ENCODE assay signal across 15 cellular contexts in genomic region chr12:53991077-53991460, GRCh38. TPM values are rescaled to one million over a fixed set of nuclear protein-coding genes. Genes with fewer than 3 reads are reported as not detected.
DNase-seq lines count a peak whose midpoint lies in the region; ATAC-seq, FAIRE-seq and TF ChIP-seq lines count a peak whose summit lies in the region.
"Had no signal": no experiment of that assay in that cellular context is flagged by ENCODE, and none has a peak within 500 bp of the region (broad histone marks: within the 10 kb centered on the region; RNA-seq: fewer than 3 reads in every experiment).

No MANE protein-coding gene starts in this region.

- H3K56ac ChIP-seq in IMR-90 (ENCODE audit: extremely low read depth, insufficient read depth, low read length) = no peak overlapping the region

- CTCF ChIA-PET in AG04449 (lab: Yijun Ruan, JAX) (interaction anchor here (0.6 to 6.4 kb wide), 26 partner anchors 8 to 388 kb away, joined by 3 to 88 read pairs (median 6); partner anchors contain the start of genes HOXC5, HOXC8 and HOXC9), IMR-90 (lab: Yijun Ruan, JAX) (interaction anchor here (2.3 kb wide), 1 partner anchor 210 kb away, joined by 8 read pairs; no protein-coding TSS in a partner anchor), HepG2 (lab: Yijun Ruan, JAX; ENCODE audit: low intra/inter-chr PET ratio, low total read pairs) (no interaction called here)

- no peak overlapping the region for H2AK5ac ChIP-seq in IMR-90 (ENCODE audit: low read depth, low read length)

- H3K27me3 ChIP-seq in IMR-90 (ENCODE audit: control insufficient read depth, insufficient read depth, low read length) (peaks cover 98% of the 10 kb centered on the region), HepG2 (ENCODE audit: control insufficient read depth in 1 of 2, insufficient read depth in 2 of 2, low read length in 2 of 2) (peaks cover 10 to 39% of the 10 kb centered on the region in 2 experiments)

- TF ChIP-seq CTCF in AG04449 (IDR thresholded peaks at IDR 0.05; ENCODE audit: insufficient read depth, low read length, missing control alignments) (no peak), IMR-90 (conservative IDR thresholded peaks at IDR 0.05; ENCODE audit: low read depth, low read length) (no peak), brain (conservative IDR thresholded peaks at IDR 0.05) (no peak), nephron progenitor cell (IDR thresholded peaks at IDR 0.05) (no peak), HepG2 (CRISPR knock-in tag; IDR thresholded peaks at IDR 0.05) (no peak)

- no peak overlapping the region for H3K14ac ChIP-seq in IMR-90 (replicated peaks; ENCODE audit: low read depth, low read length)

- H2AFZ ChIP-seq in IMR-90 (replicated peaks; ENCODE audit: low read length, poor library complexity) (peak overlapping the region; percentile 37), HepG2 (ENCODE audit: low read length) (no peak overlapping the region)

- intact Hi-C loops in IMR-90 (cut with micrococcal nuclease) = no loop called here
- intact Hi-C loops in HepG2 (cut with micrococcal nuclease; ENCODE audit: unreplicated experiment) = no loop called here

- peaks cover 15% of the 10 kb centered on the region for H3K9me3 ChIP-seq in IMR-90 (ENCODE audit: control insufficient read depth, insufficient read depth, low read length)
- no peaks in the 10 kb centered on the region for H3K9me3 ChIP-seq in HepG2 (ENCODE audit: low read length)
- H3K9me3 ChIP-seq: SJCRH30, tibial nerve had no signal

- BruUV-seq in IMR-90 (replicated peaks; lab: Mats Ljungman, UMichigan) (no TSS peak), HepG2 (replicated peaks; lab: Mats Ljungman, UMichigan) (no TSS peak)

- H3K27ac ChIP-seq in IMR-90 (ENCODE audit: insufficient read depth, low read length) (no peak overlapping the region), HepG2 (ENCODE audit: extremely low read length, insufficient read depth, low read length) (no peak overlapping the region)
- H3K27ac ChIP-seq: SJCRH30 had no signal

- H3K4me1 ChIP-seq in IMR-90 (ENCODE audit: control insufficient read depth, insufficient read depth, low read length) = peaks cover 3% of the 10 kb centered on the region; the same call in 1 of the 2 replicates
- peaks cover 57% of the 10 kb centered on the region for H3K4me1 ChIP-seq in HepG2 (ENCODE audit: insufficient read depth, low read length)
- H3K4me1 ChIP-seq: SJCRH30 had no signal

- H3K9ac ChIP-seq in IMR-90 (ENCODE audit: low read depth, low read length) (no peak overlapping the region), HepG2 (ENCODE audit: insufficient read depth, low read depth, low read length) (no peak overlapping the region)

- no peaks in the 10 kb centered on the region for H3K36me3 Mint-ChIP-seq in brain
- peaks cover 87% of the 10 kb centered on the region for H3K36me3 Mint-ChIP-seq in nephron progenitor cell (ENCODE audit: low read depth)

- dilution Hi-C loops in IMR-90 (cut with HindIII; ENCODE audit: low sequenced_read_pairs, unreplicated experiment) = no loop called here

- no peaks in the 10 kb centered on the region; the same call in 1 of the 2 replicates for H4K20me1 ChIP-seq in IMR-90 (ENCODE audit: insufficient read depth, low read length)
- H4K20me1 ChIP-seq in HepG2 (ENCODE audit: insufficient read depth, low read length) = no peaks in the 10 kb centered on the region

- H3K9me3 Mint-ChIP-seq in brain (peaks cover 0 to 14% (median 0%) of the 10 kb centered on the region in 5 experiments), nephron progenitor cell (no peaks in the 10 kb centered on the region)

- TF ChIP-seq EP300 in HepG2 (IDR thresholded peaks at IDR 0.05; ENCODE audit: low read depth in 2 of 2, low read length in 2 of 2) (no peak), HepG2 (CRISPR knock-in tag; IDR thresholded peaks at IDR 0.05; ENCODE audit: borderline replicate concordance) (no peak)

- no peak overlapping the region for H3K23ac ChIP-seq in IMR-90 (ENCODE audit: low read depth, low read length)

- TF ChIP-seq RAD21 in IMR-90 (IDR thresholded peaks at IDR 0.05; ENCODE audit: low read length) (no peak), HepG2 (CRISPR knock-in tag; IDR thresholded peaks at IDR 0.05) (no peak)

- H3K27ac Mint-ChIP-seq in brain (peak overlapping the region in 2 of 5 experiments; percentile 77 to 94), nephron progenitor cell (peak overlapping the region; percentile 97)

- POLR2A ChIA-PET in AG04449 (lab: Yijun Ruan, JAX) = interaction anchor here (0.5 to 3.8 kb wide), 11 partner anchors 10 to 210 kb away, joined by 3 to 22 read pairs (median 5); partner anchors contain the start of genes HOXC6, HOXC8 and HOXC9
- POLR2A ChIA-PET in IMR-90 (lab: Charles Lee; ENCODE audit: unreplicated experiment) = no interaction called here
- POLR2A ChIA-PET in HepG2 (lab: Yijun Ruan, JAX) = no interaction called here

- H3K4me1 Mint-ChIP-seq in brain = peaks cover 35% of the 10 kb centered on the region
- peaks cover 69% of the 10 kb centered on the region for H3K4me1 Mint-ChIP-seq in nephron progenitor cell

- no peak for DNase-seq in AG04449 (ENCODE audit: low read depth, low spot score)
- DNase-seq in IMR-90 = no peak
- no peak for DNase-seq in nephron progenitor cell
- no peak for DNase-seq in NCI-H187 (lab: John Stamatoyannopoulos, UW)
- no peak for DNase-seq in MV-4-11 (lab: John Stamatoyannopoulos, UW)
- DNase-seq in midbrain (lab: John Stamatoyannopoulos, UW) = no peak
- no peak for DNase-seq in HepG2 (ENCODE audit: low spot score)
- DNase-seq: activated naive CD4-positive, alpha-beta T cell treated with anti-CD3 and anti-CD28 coated beads, Interleukin-2, amount 50 U/mL, for 16 hours; DND-41; SJCRH30; stimulated activated CD4-positive, alpha-beta T cell treated with anti-CD3 and anti-CD28 coated beads, Interleukin-12 subunit alpha, Interleukin-12 subunit beta, amount 100 ng/mL, for 4 hours had no signal

- H4K8ac ChIP-seq in IMR-90 (ENCODE audit: low read depth in 2 of 2, low read length in 2 of 2) = no peak overlapping the region

- H3K36me3 ChIP-seq in IMR-90 (ENCODE audit: control insufficient read depth, insufficient read depth, low read length) (no peaks in the 10 kb centered on the region), HepG2 (replicated peaks in 1 of 2; ENCODE audit: control insufficient read depth in 1 of 2, insufficient read depth in 2 of 2, low read length in 2 of 2) (no peaks in the 10 kb centered on the region)
- H3K36me3 ChIP-seq: SJCRH30, tibial nerve had no signal

- H4K5ac ChIP-seq in IMR-90 (ENCODE audit: low read depth, low read length) = no peak overlapping the region

- no peaks in the 10 kb centered on the region for H3K79me2 ChIP-seq in HepG2 (ENCODE audit: insufficient read depth, low read length)

- H3K4me2 ChIP-seq in IMR-90 (ENCODE audit: low read depth, low read length) (no peak overlapping the region), HepG2 (ENCODE audit: low read depth, low read length) (no peak overlapping the region)

- H3K27me3 Mint-ChIP-seq in brain (peaks cover 100% of the 10 kb centered on the region), nephron progenitor cell (ENCODE audit: low read depth, poor library complexity) (peaks cover 29% of the 10 kb centered on the region)

- WGBS in IMR-90 (ENCODE audit: extremely low coverage in 2 of 2, insufficient read length in 1 of 2), 2 experiments = 4% methylated on average over 3 of the region's 8 CpGs; no CpG with 5 or more reads in 1 of the 2 experiments
- WGBS in HepG2 (ENCODE audit: low lambda C conversion rate) = 17% methylated on average over 8 of the region's 8 CpGs

- H3K4ac ChIP-seq in IMR-90 (ENCODE audit: low read depth, low read length) = no peak overlapping the region

- TF ChIP-seq POLR2A in IMR-90 (IDR thresholded peaks at IDR 0.05; ENCODE audit: low read depth, low read length) = no peak
- no peak for TF ChIP-seq POLR2A in HepG2 (IDR thresholded peaks at IDR 0.05; ENCODE audit: insufficient read depth in 1 of 2, low read depth in 2 of 2, low read length in 2 of 2)

- ATAC-seq in IMR-90 (ENCODE audit: low read depth) (no peak), HepG2 (no peak)
- ATAC-seq: GM12878 had no signal

- H2BK120ac ChIP-seq in IMR-90 (ENCODE audit: low read depth, low read length) = no peak overlapping the region

- no peaks in the 10 kb centered on the region for H3K9me1 ChIP-seq in IMR-90 (ENCODE audit: insufficient read depth, low read length)

- H3K79me1 ChIP-seq in IMR-90 (ENCODE audit: low read depth in 1 of 2, low read length in 2 of 2) = no peaks in the 10 kb centered on the region

- in situ Hi-C loops in IMR-90 (cut with MboI; ENCODE audit: low sequenced_read_pairs) = loop anchor here (10.0 kb wide), 2 partner anchors 226 to 384 kb away; no protein-coding TSS in a partner anchor
- in situ Hi-C loops in HepG2 (cut with HindIII; ENCODE audit: extremely low pct_ligation_motif_present, low pct_unique_long_range_greater_than_20kb) = loop anchor here (10.0 kb wide), 1 partner anchor 384 kb away; no protein-coding TSS in a partner anchor

- no peak overlapping the region for H2BK5ac ChIP-seq in IMR-90 (ENCODE audit: low read depth, low read length, poor library complexity, severe bottlenecking)

- no peak for FAIRE-seq in HepG2 (lab: Jason Lieb, UNC)
- FAIRE-seq: GM12878 had no signal

- no peak overlapping the region for H2AK9ac ChIP-seq in IMR-90 (replicated peaks; ENCODE audit: low read depth, low read length, poor library complexity)

- H2BK20ac ChIP-seq in IMR-90 (ENCODE audit: low read depth, low read length) = no peak overlapping the region

- H4K91ac ChIP-seq in IMR-90 (ENCODE audit: insufficient read depth, low read depth, low read length) = no peak overlapping the region

- no peak overlapping the region for H2BK15ac ChIP-seq in IMR-90 (ENCODE audit: low read depth, low read length)

- H3K4me3 ChIP-seq in AG04449 (ENCODE audit: low read depth, low read length) (peak overlapping the region; percentile 96), IMR-90 (ENCODE audit: insufficient read depth, low read depth, low read length) (no peak overlapping the region), HepG2 (replicated peaks in 1 of 3; ENCODE audit: insufficient read depth in 1 of 3, low read depth in 2 of 3, low read length in 3 of 3) (no peak overlapping the region)
- H3K4me3 ChIP-seq: GM12878, SJCRH30, tibial nerve had no signal

- no peak overlapping the region for H3K18ac ChIP-seq in IMR-90 (ENCODE audit: low read depth, low read length)

- peak overlapping the region in 3 of 5 experiments; percentile 75 to 90 (median 84) for H3K4me3 Mint-ChIP-seq in brain
- H3K4me3 Mint-ChIP-seq in nephron progenitor cell = peak overlapping the region; percentile 98

RNA-seq across cellular contexts. Expression of gene HOXC10, which starts 6.1 kb away (rescaled TPM):
- not detected in 2 replicates for total RNA-seq in IMR-90 (2012; rRNA removed)
- polyA plus RNA-seq in IMR-90 (2012; rRNA removed) = 0.15 TPM in 1 of 2 replicates, not detected in the other
- not detected in 2 replicates for polyA plus RNA-seq in IMR-90 (2012; cell fraction: cytosol; rRNA removed)
- polyA plus RNA-seq in IMR-90 (2012; cell fraction: nucleus; rRNA removed; ENCODE audit: low replicate concordance) = not detected in 2 replicates
- polyA plus RNA-seq in brain (ENCODE audit: insufficient read depth, low read depth, low replicate concordance) = not detected
- not detected in 2 replicates for total RNA-seq in HepG2 (2016; rRNA removed; fragmentation: Illumina TruSeq; extraction: Trizol)
- not detected in 2 replicates for total RNA-seq in HepG2 (2016; cell fraction: cytosol; rRNA removed; fragmentation: Illumina TruSeq; extraction: Trizol; ENCODE audit: low read depth)
- not detected in 2 replicates for total RNA-seq in HepG2 (2016; cell fraction: insoluble cytoplasmic fraction; rRNA removed; fragmentation: Illumina TruSeq; extraction: Trizol)
- total RNA-seq in HepG2 (2016; cell fraction: membrane; rRNA removed; fragmentation: Illumina TruSeq; extraction: Trizol) = not detected in 2 replicates
- not detected in 2 replicates for total RNA-seq in HepG2 (2016; cell fraction: nucleus; rRNA removed; fragmentation: Illumina TruSeq; extraction: Trizol)
- polyA plus RNA-seq in HepG2 (2011; rRNA removed) = not detected in 2 replicates
- polyA plus RNA-seq in HepG2 (2011; cell fraction: cytosol; rRNA removed) = 0.17 TPM in 1 of 2 replicates, not detected in the other
- not detected in 2 replicates for polyA plus RNA-seq in HepG2 (2011; cell fraction: nucleus; rRNA removed)
- 0.35 TPM in 1 of 2 replicates, not detected in the other for polyA plus RNA-seq in HepG2 (2012)
- not detected in 2 replicates for polyA plus RNA-seq in HepG2 (2016; cell fraction: cytosol; fragmentation: Illumina TruSeq; extraction: Trizol; ENCODE audit: low read depth)
- 0.19 TPM in 1 of 2 replicates, not detected in the other for polyA plus RNA-seq in HepG2 (2016; cell fraction: insoluble cytoplasmic fraction; fragmentation: Illumina TruSeq; extraction: Trizol; ENCODE audit: low read depth)
- polyA plus RNA-seq in HepG2 (2016; cell fraction: membrane; fragmentation: Illumina TruSeq; extraction: Trizol; ENCODE audit: low read depth) = not detected in 2 replicates
- polyA plus RNA-seq in HepG2 (2016; cell fraction: nucleus; fragmentation: Illumina TruSeq; extraction: Trizol; ENCODE audit: insufficient read depth, low read depth) = not detected in 2 replicates
- 19.2 TPM in 1 of 2 replicates, not detected in the other for polyA minus RNA-seq in HepG2 (2011; rRNA and poly(A)+ RNA removed; ENCODE audit: low replicate concordance)
- polyA minus RNA-seq in HepG2 (2011; cell fraction: cytosol; rRNA and poly(A)+ RNA removed) = not detected in 2 replicates
- 0.26 TPM in 1 of 2 replicates, not detected in the other for polyA minus RNA-seq in HepG2 (2011; cell fraction: nucleus; rRNA and poly(A)+ RNA removed)
- total RNA-seq: liver had no signal
- polyA plus RNA-seq: GM12878, liver had no signal

RNA-seq across cellular contexts. Expression of gene HOXC9, which starts 8.9 kb away (rescaled TPM):
- total RNA-seq in IMR-90 (2012; rRNA removed) (not detected in 2 replicates), HepG2 (2016; rRNA removed; fragmentation: Illumina TruSeq; extraction: Trizol) (0.94 and 1.1 TPM in 2 replicates)
- polyA plus RNA-seq in IMR-90 (2012; rRNA removed) (0.13 and 0.26 TPM in 2 replicates), brain (ENCODE audit: insufficient read depth, low read depth, low replicate concordance) (not detected), HepG2 (2011; rRNA removed) (0.10 and 0.11 TPM in 2 replicates)
- polyA plus RNA-seq in IMR-90 (2012; cell fraction: cytosol; rRNA removed) = 0.41 and 0.46 TPM in 2 replicates
- 0.13 and 0.21 TPM in 2 replicates for polyA plus RNA-seq in IMR-90 (2012; cell fraction: nucleus; rRNA removed; ENCODE audit: low replicate concordance)
- total RNA-seq in HepG2 (2016; cell fraction: cytosol; rRNA removed; fragmentation: Illumina TruSeq; extraction: Trizol; ENCODE audit: low read depth) = 0.35 and 0.61 TPM in 2 replicates
- total RNA-seq in HepG2 (2016; cell fraction: insoluble cytoplasmic fraction; rRNA removed; fragmentation: Illumina TruSeq; extraction: Trizol) = 1.1 and 1.2 TPM in 2 replicates
- 0.90 and 0.99 TPM in 2 replicates for total RNA-seq in HepG2 (2016; cell fraction: membrane; rRNA removed; fragmentation: Illumina TruSeq; extraction: Trizol)
- total RNA-seq in HepG2 (2016; cell fraction: nucleus; rRNA removed; fragmentation: Illumina TruSeq; extraction: Trizol) = 0.41 and 0.50 TPM in 2 replicates
- polyA plus RNA-seq in HepG2 (2011; cell fraction: cytosol; rRNA removed) = 0.23 and 0.27 TPM in 2 replicates
- polyA plus RNA-seq in HepG2 (2011; cell fraction: nucleus; rRNA removed) = 0.10 and 0.14 TPM in 2 replicates
- polyA plus RNA-seq in HepG2 (2012) = 0.47 and 1.0 TPM in 2 replicates
- polyA plus RNA-seq in HepG2 (2016; cell fraction: cytosol; fragmentation: Illumina TruSeq; extraction: Trizol; ENCODE audit: low read depth) = 1.6 and 2.0 TPM in 2 replicates
- 1.8 and 2.6 TPM in 2 replicates for polyA plus RNA-seq in HepG2 (2016; cell fraction: insoluble cytoplasmic fraction; fragmentation: Illumina TruSeq; extraction: Trizol; ENCODE audit: low read depth)
- polyA plus RNA-seq in HepG2 (2016; cell fraction: membrane; fragmentation: Illumina TruSeq; extraction: Trizol; ENCODE audit: low read depth) = 1.4 and 2.4 TPM in 2 replicates
- 1.3 and 2.0 TPM in 2 replicates for polyA plus RNA-seq in HepG2 (2016; cell fraction: nucleus; fragmentation: Illumina TruSeq; extraction: Trizol; ENCODE audit: insufficient read depth, low read depth)
- 1.2 TPM in 1 of 2 replicates, not detected in the other for polyA minus RNA-seq in HepG2 (2011; rRNA and poly(A)+ RNA removed; ENCODE audit: low replicate concordance)
- polyA minus RNA-seq in HepG2 (2011; cell fraction: cytosol; rRNA and poly(A)+ RNA removed) = not detected in 2 replicates
- not detected in 2 replicates for polyA minus RNA-seq in HepG2 (2011; cell fraction: nucleus; rRNA and poly(A)+ RNA removed)
- total RNA-seq: GM12878, liver had no signal
- polyA plus RNA-seq: GM12878, liver had no signal

RNA-seq across cellular contexts. Expression of gene HOTAIR, which starts 16.3 kb away (rescaled TPM):
- total RNA-seq in IMR-90 (2012; rRNA removed) (not detected in 2 replicates), HepG2 (2016; rRNA removed; fragmentation: Illumina TruSeq; extraction: Trizol) (not detected in 2 replicates)
- polyA plus RNA-seq in IMR-90 (2012; rRNA removed) (not detected in 2 replicates), brain (ENCODE audit: insufficient read depth, low read depth, low replicate concordance) (not detected), HepG2 (2011; rRNA removed) (not detected in 2 replicates)
- polyA plus RNA-seq in IMR-90 (2012; cell fraction: cytosol; rRNA removed) = not detected in 2 replicates
- polyA plus RNA-seq in IMR-90 (2012; cell fraction: nucleus; rRNA removed; ENCODE audit: low replicate concordance) = not detected in 2 replicates
- not detected in 2 replicates for total RNA-seq in HepG2 (2016; cell fraction: cytosol; rRNA removed; fragmentation: Illumina TruSeq; extraction: Trizol; ENCODE audit: low read depth)
- not detected in 2 replicates for total RNA-seq in HepG2 (2016; cell fraction: insoluble cytoplasmic fraction; rRNA removed; fragmentation: Illumina TruSeq; extraction: Trizol)
- not detected in 2 replicates for total RNA-seq in HepG2 (2016; cell fraction: membrane; rRNA removed; fragmentation: Illumina TruSeq; extraction: Trizol)
- total RNA-seq in HepG2 (2016; cell fraction: nucleus; rRNA removed; fragmentation: Illumina TruSeq; extraction: Trizol) = not detected in 2 replicates
- polyA plus RNA-seq in HepG2 (2011; cell fraction: cytosol; rRNA removed) = not detected in 2 replicates
- not detected in 2 replicates for polyA plus RNA-seq in HepG2 (2011; cell fraction: nucleus; rRNA removed)
- polyA plus RNA-seq in HepG2 (2012) = not detected in 2 replicates
- polyA plus RNA-seq in HepG2 (2016; cell fraction: cytosol; fragmentation: Illumina TruSeq; extraction: Trizol; ENCODE audit: low read depth) = not detected in 2 replicates
- not detected in 2 replicates for polyA plus RNA-seq in HepG2 (2016; cell fraction: insoluble cytoplasmic fraction; fragmentation: Illumina TruSeq; extraction: Trizol; ENCODE audit: low read depth)
- not detected in 2 replicates for polyA plus RNA-seq in HepG2 (2016; cell fraction: membrane; fragmentation: Illumina TruSeq; extraction: Trizol; ENCODE audit: low read depth)
- not detected in 2 replicates for polyA plus RNA-seq in HepG2 (2016; cell fraction: nucleus; fragmentation: Illumina TruSeq; extraction: Trizol; ENCODE audit: insufficient read depth, low read depth)
- 0.84 TPM in 1 of 2 replicates, not detected in the other for polyA minus RNA-seq in HepG2 (2011; rRNA and poly(A)+ RNA removed; ENCODE audit: low replicate concordance)
- not detected in 2 replicates for polyA minus RNA-seq in HepG2 (2011; cell fraction: cytosol; rRNA and poly(A)+ RNA removed)
- polyA minus RNA-seq in HepG2 (2011; cell fraction: nucleus; rRNA and poly(A)+ RNA removed) = not detected in 2 replicates
- total RNA-seq: GM12878, liver had no signal
- polyA plus RNA-seq: GM12878, liver had no signal

RNA-seq across cellular contexts. Expression of gene HOXC8, which starts 17.7 kb away (rescaled TPM):
- 0.18 and 0.28 TPM in 2 replicates for total RNA-seq in IMR-90 (2012; rRNA removed)
- 1.3 and 1.4 TPM in 2 replicates for polyA plus RNA-seq in IMR-90 (2012; rRNA removed)
- polyA plus RNA-seq in IMR-90 (2012; cell fraction: cytosol; rRNA removed) = 0.71 and 0.99 TPM in 2 replicates
- polyA plus RNA-seq in IMR-90 (2012; cell fraction: nucleus; rRNA removed; ENCODE audit: low replicate concordance) = 0.24 and 0.28 TPM in 2 replicates
- not detected for polyA plus RNA-seq in brain (ENCODE audit: insufficient read depth, low read depth, low replicate concordance)
- total RNA-seq in HepG2 (2016; rRNA removed; fragmentation: Illumina TruSeq; extraction: Trizol) = not detected in 2 replicates
- total RNA-seq in HepG2 (2016; cell fraction: cytosol; rRNA removed; fragmentation: Illumina TruSeq; extraction: Trizol; ENCODE audit: low read depth) = not detected in 2 replicates
- not detected in 2 replicates for total RNA-seq in HepG2 (2016; cell fraction: insoluble cytoplasmic fraction; rRNA removed; fragmentation: Illumina TruSeq; extraction: Trizol)
- not detected in 2 replicates for total RNA-seq in HepG2 (2016; cell fraction: membrane; rRNA removed; fragmentation: Illumina TruSeq; extraction: Trizol)
- not detected in 2 replicates for total RNA-seq in HepG2 (2016; cell fraction: nucleus; rRNA removed; fragmentation: Illumina TruSeq; extraction: Trizol)
- 0.04 TPM in 1 of 2 replicates, not detected in the other for polyA plus RNA-seq in HepG2 (2011; rRNA removed)
- 0.03 TPM in 1 of 2 replicates, not detected in the other for polyA plus RNA-seq in HepG2 (2011; cell fraction: cytosol; rRNA removed)
- polyA plus RNA-seq in HepG2 (2011; cell fraction: nucleus; rRNA removed) = not detected in 2 replicates
- 0.16 TPM in 1 of 2 replicates, not detected in the other for polyA plus RNA-seq in HepG2 (2012)
- not detected in 2 replicates for polyA plus RNA-seq in HepG2 (2016; cell fraction: cytosol; fragmentation: Illumina TruSeq; extraction: Trizol; ENCODE audit: low read depth)
- not detected in 2 replicates for polyA plus RNA-seq in HepG2 (2016; cell fraction: insoluble cytoplasmic fraction; fragmentation: Illumina TruSeq; extraction: Trizol; ENCODE audit: low read depth)
- polyA plus RNA-seq in HepG2 (2016; cell fraction: membrane; fragmentation: Illumina TruSeq; extraction: Trizol; ENCODE audit: low read depth) = not detected in 2 replicates
- polyA plus RNA-seq in HepG2 (2016; cell fraction: nucleus; fragmentation: Illumina TruSeq; extraction: Trizol; ENCODE audit: insufficient read depth, low read depth) = 0.32 TPM in 1 of 2 replicates, not detected in the other
- polyA minus RNA-seq in HepG2 (2011; rRNA and poly(A)+ RNA removed; ENCODE audit: low replicate concordance) = 0.61 TPM in 1 of 2 replicates, not detected in the other
- polyA minus RNA-seq in HepG2 (2011; cell fraction: cytosol; rRNA and poly(A)+ RNA removed) = not detected in 2 replicates
- polyA minus RNA-seq in HepG2 (2011; cell fraction: nucleus; rRNA and poly(A)+ RNA removed) = not detected in 2 replicates
- total RNA-seq: GM12878, liver, SJCRH30 had no signal
- polyA plus RNA-seq: GM12878, liver had no signal

RNA-seq across cellular contexts. Expression of gene HOXC11, which starts 18.1 kb away (rescaled TPM):
- not detected in 2 replicates for total RNA-seq in IMR-90 (2012; rRNA removed)
- polyA plus RNA-seq in IMR-90 (2012; rRNA removed) = not detected in 2 replicates
- not detected in 2 replicates for polyA plus RNA-seq in IMR-90 (2012; cell fraction: cytosol; rRNA removed)
- not detected in 2 replicates for polyA plus RNA-seq in IMR-90 (2012; cell fraction: nucleus; rRNA removed; ENCODE audit: low replicate concordance)
- not detected for polyA plus RNA-seq in brain (ENCODE audit: insufficient read depth, low read depth, low replicate concordance)
- not detected in 2 replicates for total RNA-seq in HepG2 (2016; rRNA removed; fragmentation: Illumina TruSeq; extraction: Trizol)
- not detected in 2 replicates for total RNA-seq in HepG2 (2016; cell fraction: cytosol; rRNA removed; fragmentation: Illumina TruSeq; extraction: Trizol; ENCODE audit: low read depth)
- total RNA-seq in HepG2 (2016; cell fraction: insoluble cytoplasmic fraction; rRNA removed; fragmentation: Illumina TruSeq; extraction: Trizol) = not detected in 2 replicates
- not detected in 2 replicates for total RNA-seq in HepG2 (2016; cell fraction: membrane; rRNA removed; fragmentation: Illumina TruSeq; extraction: Trizol)
- not detected in 2 replicates for total RNA-seq in HepG2 (2016; cell fraction: nucleus; rRNA removed; fragmentation: Illumina TruSeq; extraction: Trizol)
- not detected in 2 replicates for polyA plus RNA-seq in HepG2 (2011; rRNA removed)
- polyA plus RNA-seq in HepG2 (2011; cell fraction: cytosol; rRNA removed) = not detected in 2 replicates
- polyA plus RNA-seq in HepG2 (2011; cell fraction: nucleus; rRNA removed) = not detected in 2 replicates
- not detected in 2 replicates for polyA plus RNA-seq in HepG2 (2012)
- not detected in 2 replicates for polyA plus RNA-seq in HepG2 (2016; cell fraction: cytosol; fragmentation: Illumina TruSeq; extraction: Trizol; ENCODE audit: low read depth)
- not detected in 2 replicates for polyA plus RNA-seq in HepG2 (2016; cell fraction: insoluble cytoplasmic fraction; fragmentation: Illumina TruSeq; extraction: Trizol; ENCODE audit: low read depth)
- not detected in 2 replicates for polyA plus RNA-seq in HepG2 (2016; cell fraction: membrane; fragmentation: Illumina TruSeq; extraction: Trizol; ENCODE audit: low read depth)
- not detected in 2 replicates for polyA plus RNA-seq in HepG2 (2016; cell fraction: nucleus; fragmentation: Illumina TruSeq; extraction: Trizol; ENCODE audit: insufficient read depth, low read depth)
- 8.8 TPM in 1 of 2 replicates, not detected in the other for polyA minus RNA-seq in HepG2 (2011; rRNA and poly(A)+ RNA removed; ENCODE audit: low replicate concordance)
- 0.30 TPM in 1 of 2 replicates, not detected in the other for polyA minus RNA-seq in HepG2 (2011; cell fraction: cytosol; rRNA and poly(A)+ RNA removed)
- polyA minus RNA-seq in HepG2 (2011; cell fraction: nucleus; rRNA and poly(A)+ RNA removed) = 0.13 TPM in 1 of 2 replicates, not detected in the other
- total RNA-seq: GM12878, liver had no signal
- polyA plus RNA-seq: GM12878, liver had no signal
